In the genomic region with DNA sequence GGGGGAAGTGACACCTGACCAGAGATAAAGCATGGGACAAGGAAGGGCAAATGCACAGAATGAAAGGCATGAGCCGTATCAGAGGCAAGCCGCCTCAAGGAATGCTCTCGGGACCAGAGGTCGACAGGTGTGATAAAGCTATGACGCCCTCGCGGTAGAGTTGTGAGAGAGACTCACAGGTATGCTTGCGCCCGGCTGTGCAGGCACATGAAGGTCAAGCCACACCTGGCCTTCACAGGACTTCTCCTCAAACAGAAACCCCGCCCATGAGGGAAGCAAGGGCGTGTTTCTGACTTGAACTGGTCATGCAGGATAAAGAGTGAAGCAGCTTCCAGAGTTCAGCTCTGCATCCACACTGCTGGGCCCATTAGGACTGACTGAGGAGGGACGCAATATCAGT, we compare ENCODE assay signal across 23 cellular contexts. TPM values are rescaled to one million over a fixed set of nuclear protein-coding genes. Genes with fewer than 3 reads are reported as not detected.
DNase-seq lines count a peak whose midpoint lies in the region; ATAC-seq, FAIRE-seq and TF ChIP-seq lines count a peak whose summit lies in the region.
"Had no signal": no experiment of that assay in that cellular context is flagged by ENCODE, and none has a peak within 500 bp of the region (broad histone marks: within the 10 kb centered on the region; RNA-seq: fewer than 3 reads in every experiment).

No MANE protein-coding gene starts in this region.

- peaks cover 68 to 92% of the 10 kb centered on the region in 2 experiments for H3K36me3 ChIP-seq in HEK293 (ENCODE audit: control insufficient read depth in 2 of 2, insufficient read depth in 1 of 2, low read length in 2 of 2)
- peaks cover 79% of the 10 kb centered on the region for H3K36me3 ChIP-seq in endodermal cell (ENCODE audit: control insufficient read depth, insufficient read depth, low read length)
- H3K36me3 ChIP-seq in pancreas = peaks cover 0 to 18% (median 4%) of the 10 kb centered on the region in 3 donors

- FAIRE-seq in pancreas (lab: Jason Lieb, UNC) = no peak
- FAIRE-seq: H54 had no signal

- H3K27ac Mint-ChIP-seq in CD14-positive monocyte = peak overlapping the region in 4 of 7 donors; percentile 2 to 44 (median 16)
- H3K27ac Mint-ChIP-seq in endodermal cell = peak overlapping the region; percentile 71
- no peak overlapping the region for H3K27ac Mint-ChIP-seq in activated naive CD8-positive, alpha-beta T cell treated with anti-CD3 and anti-CD28 coated beads for 36 hours
- H3K27ac Mint-ChIP-seq: activated B cell treated with CpG ODN at 0.5 μM for 24 hours had no signal

- intact Hi-C loops in CD14-positive monocyte (cut with micrococcal nuclease) = no loop called here
- intact Hi-C loops in pancreas (cut with DNase I) = no loop called here

- H3K9me3 ChIP-seq in HEK293 (ENCODE audit: control insufficient read depth, insufficient read depth, low read depth, low read length) (no peaks in the 10 kb centered on the region), endodermal cell (ENCODE audit: control insufficient read depth, low read length) (no peaks in the 10 kb centered on the region), pancreas (no peaks in the 10 kb centered on the region)
- H3K9me3 ChIP-seq: gastrocnemius medialis had no signal

- peaks cover 0 to 2% (median 0%) of the 10 kb centered on the region in 3 donors for H3K27me3 Mint-ChIP-seq in CD14-positive monocyte (ENCODE audit: low read depth in 3 of 3)
- no peaks in the 10 kb centered on the region for H3K27me3 Mint-ChIP-seq in endodermal cell (ENCODE audit: insufficient read depth)
- H3K27me3 Mint-ChIP-seq in activated naive CD8-positive, alpha-beta T cell treated with anti-CD3 and anti-CD28 coated beads for 36 hours = no peaks in the 10 kb centered on the region
- H3K27me3 Mint-ChIP-seq: activated B cell treated with CpG ODN at 0.5 μM for 24 hours had no signal

- H3K4me1 Mint-ChIP-seq in CD14-positive monocyte (peaks cover 42% of the 10 kb centered on the region), endodermal cell (no peaks in the 10 kb centered on the region)
- peaks cover 10% of the 10 kb centered on the region for H3K4me1 Mint-ChIP-seq in activated naive CD8-positive, alpha-beta T cell treated with anti-CD3 and anti-CD28 coated beads for 36 hours

- H3K27ac ChIP-seq in HEK293 (ENCODE audit: extremely low read depth, low read depth, low read length) (no peak overlapping the region), endodermal cell (ENCODE audit: low read depth, low read length) (no peak overlapping the region), pancreas (no peak overlapping the region)
- H3K27ac ChIP-seq: gastrocnemius medialis had no signal

- H3K9ac ChIP-seq in endodermal cell (ENCODE audit: extremely low read depth, low read length, poor library complexity, severe bottlenecking) = no peak overlapping the region

- H3K4me1 ChIP-seq in HEK293 (ENCODE audit: control insufficient read depth, insufficient read depth, low read length) (no peaks in the 10 kb centered on the region), endodermal cell (ENCODE audit: control insufficient read depth, insufficient read depth, low read length) (no peaks in the 10 kb centered on the region), pancreas (peaks cover 0 to 8% (median 8%) of the 10 kb centered on the region in 3 donors)

- no peak for DNase-seq in CD14-positive monocyte (ENCODE audit: low spot score)
- no peak for DNase-seq in endodermal cell
- DNase-seq in pancreas = peak; percentile 69 to 78 (median 76)
- no peak for DNase-seq in NCI-H69 (lab: John Stamatoyannopoulos, UW)
- no peak for DNase-seq in left lobe of liver (ENCODE audit: low spot score)
- no peak for DNase-seq in NCI-H2196 treated with DMSO at 0.1 percent for 48 hours (lab: John Stamatoyannopoulos, UW; ENCODE audit: unreplicated experiment)
- no peak for DNase-seq in activated naive CD8-positive, alpha-beta T cell treated with anti-CD3 and anti-CD28 coated beads for 36 hours
- DNase-seq: activated B cell treated with CpG ODN at 0.5 μM for 24 hours; activated CD8-positive, alpha-beta memory T cell treated with anti-CD3 and anti-CD28 coated beads for 24 hours; activated effector memory CD4-positive, alpha-beta T cell treated with Interleukin-2 at 50 U/mL for 16 hours; AML-193; anterior cingulate cortex; gastrocnemius medialis; natural killer cell; NCI-H2081; NCI-H82; stimulated activated CD4-positive, alpha-beta T cell treated with anti-CD3 and anti-CD28 coated beads, Interleukin-1b, Interleukin-23, amount 100 ng/mL, for 48 hours; substantia nigra; SW 1271 had no signal

- CTCF ChIA-PET in HEK293 (lab: Yijun Ruan, JAX) = interaction anchor here (0.6 to 6.7 kb wide), 7 partner anchors 11 to 103 kb away, joined by 3 to 57 read pairs (median 3); no protein-coding TSS in a partner anchor

- TF ChIP-seq CTCF in CD14-positive monocyte (IDR thresholded peaks at IDR 0.05) (no peak), HEK293 (tag by site-specific recombination; IDR thresholded peaks at IDR 0.05) (no peak), endodermal cell (conservative IDR thresholded peaks at IDR 0.05) (no peak), pancreas (IDR thresholded peaks at IDR 0.05) (no peak)

- POLR2A ChIA-PET in HEK293 (lab: Yijun Ruan, JAX) = no interaction called here

- peaks cover 61 to 84% of the 10 kb centered on the region in 2 donors for H3K36me3 Mint-ChIP-seq in CD14-positive monocyte
- peaks cover 77% of the 10 kb centered on the region for H3K36me3 Mint-ChIP-seq in endodermal cell (ENCODE audit: low read depth)
- peaks cover 7% of the 10 kb centered on the region for H3K36me3 Mint-ChIP-seq in activated naive CD8-positive, alpha-beta T cell treated with anti-CD3 and anti-CD28 coated beads for 36 hours

- H3K4me3 Mint-ChIP-seq in CD14-positive monocyte = no peak overlapping the region
- H3K4me3 Mint-ChIP-seq in endodermal cell = no peak overlapping the region
- H3K4me3 Mint-ChIP-seq in activated naive CD8-positive, alpha-beta T cell treated with anti-CD3 and anti-CD28 coated beads for 36 hours = no peak overlapping the region
- H3K4me3 Mint-ChIP-seq: activated B cell treated with CpG ODN at 0.5 μM for 24 hours, natural killer cell had no signal

- no peak overlapping the region for H3K4me3 ChIP-seq in HEK293 (ENCODE audit: low read depth, low read length)
- no peak overlapping the region for H3K4me3 ChIP-seq in endodermal cell (ENCODE audit: low read length)
- no peak overlapping the region for H3K4me3 ChIP-seq in pancreas
- H3K4me3 ChIP-seq: gastrocnemius medialis had no signal

- no peaks in the 10 kb centered on the region for H3K27me3 ChIP-seq in endodermal cell (ENCODE audit: control insufficient read depth, insufficient read depth, low read length, poor library complexity, severe bottlenecking)
- H3K27me3 ChIP-seq in pancreas = no peaks in the 10 kb centered on the region
- H3K27me3 ChIP-seq: gastrocnemius medialis had no signal

- WGBS in endodermal cell (ENCODE audit: insufficient coverage in 1 of 2, insufficient read length in 1 of 2), 2 experiments = 89 to 95% methylated on average over 8 to 12 of the region's 12 CpGs
- WGBS in pancreas, 2 donors = 26 to 29% methylated on average over 12 of the region's 12 CpGs

- H3K9me3 Mint-ChIP-seq in CD14-positive monocyte (peaks cover 0 to 3% (median 0%) of the 10 kb centered on the region in 7 donors), endodermal cell (no peaks in the 10 kb centered on the region)
- no peaks in the 10 kb centered on the region for H3K9me3 Mint-ChIP-seq in activated naive CD8-positive, alpha-beta T cell treated with anti-CD3 and anti-CD28 coated beads for 36 hours
- H3K9me3 Mint-ChIP-seq: activated B cell treated with CpG ODN at 0.5 μM for 24 hours, natural killer cell had no signal

- peak; percentile 91 to 97 (median 94) for ATAC-seq in pancreas
- ATAC-seq in left lobe of liver = no peak
- ATAC-seq: gastrocnemius medialis, natural killer cell, Panc1, sciatic nerve had no signal

TF ChIP-seq in HEK293, 187 proteins besides CTCF, POLR2A, EP300 and RAD21 (continues in another document):
- TF ChIP-seq KLF7 (tag by site-specific recombination; IDR thresholded peaks at IDR 0.05; ENCODE audit: borderline replicate concordance) (no peak), SCRT2 (tag by site-specific recombination; IDR thresholded peaks at IDR 0.05) (peak; percentile 39; the same call in 1 of the 2 replicates), ZNF433 (tag by site-specific recombination; IDR thresholded peaks at IDR 0.05; ENCODE audit: low read depth) (no peak), ZFP37 (tag by site-specific recombination; IDR thresholded peaks at IDR 0.05) (no peak), ZNF623 (tag by site-specific recombination; IDR thresholded peaks at IDR 0.05) (no peak), ZNF596 (tag by site-specific recombination; IDR thresholded peaks at IDR 0.05) (no peak)

RNA-seq across cellular contexts. Expression of a gene that starts 7.8 kb away (rescaled TPM):
- 1 to 10 TPM; 4.9 to 8.5 TPM for polyA plus RNA-seq in CD14-positive monocyte
- total RNA-seq in endodermal cell = 10 to 100 TPM; 74.5 to 75.9 TPM
- 72.1 TPM for polyA plus RNA-seq in endodermal cell (2013, experiment 1 of 2)
- 66.8 TPM for polyA plus RNA-seq in endodermal cell (2013, experiment 2 of 2)
- total RNA-seq in pancreas = 10 to 100 TPM; 13.7 to 26.0 (median 13.8) TPM
- polyA plus RNA-seq in pancreas = 10 to 100 TPM; 27.1 to 34.2 TPM
- total RNA-seq in left lobe of liver = 11.5 TPM
- 10 to 100 TPM; 39.9 to 41.1 TPM for total RNA-seq in activated naive CD8-positive, alpha-beta T cell treated with anti-CD3 and anti-CD28 coated beads for 36 hours

RNA-seq across cellular contexts. Expression of a gene that starts 37.2 kb away (rescaled TPM):
- polyA plus RNA-seq in CD14-positive monocyte (10 to 100 TPM; 66.6 to 78.8 TPM), pancreas (10 to 100 TPM; 19.3 to 29.0 TPM)
- total RNA-seq in endodermal cell (10 to 100 TPM; 21.8 to 34.3 TPM), pancreas (1 to 10 TPM; 4.4 to 9.7 (median 6.7) TPM), left lobe of liver (5.6 TPM)
- 47.8 TPM for polyA plus RNA-seq in endodermal cell (2013, experiment 1 of 2)
- 49.2 TPM for polyA plus RNA-seq in endodermal cell (2013, experiment 2 of 2)
- 10 to 100 TPM; 24.9 to 29.8 TPM for total RNA-seq in activated naive CD8-positive, alpha-beta T cell treated with anti-CD3 and anti-CD28 coated beads for 36 hours

RNA-seq across cellular contexts. Expression of a gene that starts 54.6 kb away (rescaled TPM):
- 1 to 10 TPM in 1 of 2 donors, under 1 TPM in 1; 0.74 to 1.5 TPM for polyA plus RNA-seq in CD14-positive monocyte
- total RNA-seq in endodermal cell = 1 to 10 TPM; 3.8 to 6.3 TPM
- polyA plus RNA-seq in endodermal cell (2013, experiment 1 of 2) = 5.4 TPM
- polyA plus RNA-seq in endodermal cell (2013, experiment 2 of 2) = 5.2 TPM
- total RNA-seq in pancreas = 10 to 100 TPM in 1 of 6 donors, 1 to 10 TPM in 5; 4.2 to 11.9 (median 5.0) TPM
- 10 to 100 TPM; 17.1 to 23.0 TPM for polyA plus RNA-seq in pancreas
- 0.35 TPM for total RNA-seq in left lobe of liver
- total RNA-seq in activated naive CD8-positive, alpha-beta T cell treated with anti-CD3 and anti-CD28 coated beads for 36 hours = 1 to 10 TPM; 4.8 to 5.0 TPM

Comparison
In these comparisons a context has a peak if more than half of its experiments do, and no peak if none do; other contexts are left out.
1. DNase-seq: peak in pancreas (6 of 6); none in CD14-positive monocyte (single experiment), endodermal cell (single experiment), NCI-H69 (single experiment), left lobe of liver (single experiment), NCI-H2196 treated with DMSO at 0.1 percent for 48 hours (single experiment) and activated naive CD8-positive, alpha-beta T cell treated with anti-CD3 and anti-CD28 coated beads for 36 hours (single experiment).